ENCODE assay signal across 20 cellular contexts in the genomic region with DNA sequence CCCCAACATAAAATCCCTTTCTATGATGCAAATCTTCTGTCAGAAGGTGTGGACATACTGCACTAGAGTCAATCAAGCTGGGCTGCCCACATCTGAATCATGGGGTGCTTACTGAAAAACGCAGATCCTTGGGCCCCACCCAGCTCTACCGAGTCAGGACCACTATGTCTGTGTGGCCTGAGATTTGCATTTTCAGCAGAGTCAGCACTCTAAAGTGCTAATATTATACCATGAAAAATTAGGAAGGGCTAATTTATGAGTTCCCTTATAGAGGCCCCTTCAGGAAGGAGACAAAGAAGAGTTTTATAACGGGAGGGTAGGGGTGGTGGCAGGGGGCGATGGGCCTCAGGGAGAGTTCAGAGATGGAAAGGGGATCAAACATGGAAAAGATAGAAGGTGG.
A peak's percentile ranks its signal among the peaks of the same experiment; 100 is the strongest.
DNase-seq lines count a peak whose midpoint lies in the region; ATAC-seq, FAIRE-seq and TF ChIP-seq lines count a peak whose summit lies in the region.
"Had no signal": no experiment of that assay in that cellular context is flagged by ENCODE, and none has a peak within 500 bp of the region (broad histone marks: within the 10 kb centered on the region; RNA-seq: fewer than 3 reads in every experiment).

No MANE protein-coding gene starts in this region.

- no peak for DNase-seq in HepG2 (ENCODE audit: low spot score)
- DNase-seq in right lobe of liver, result no peak
- no peak for DNase-seq in SK-N-MC (ENCODE audit: low read depth, low spot score)
- DNase-seq in sciatic nerve (ENCODE audit: low spot score), result no peak
- DNase-seq in MV-4-11 (lab: John Stamatoyannopoulos, UW), result no peak
- DNase-seq in HEK293T (ENCODE audit: extremely low spot score), result no peak
- DNase-seq: 8988T; C1 segment of cervical spinal cord; Caco-2; CD4-positive, alpha-beta memory T cell; DMS153; DND-41; GM23248; H9; HFFc6 had no signal

- ATAC-seq in HepG2, result no peak
- no peak for ATAC-seq in right lobe of liver
- ATAC-seq in esophagus mucosa, result peak; percentile 38
- ATAC-seq in sciatic nerve, result peak; percentile 9
- ATAC-seq in GM21529 (IDR thresholded peaks at IDR 0.05; ENCODE audit: unreplicated experiment), result no peak
- ATAC-seq: HCT116 had no signal

- H3K4me3 ChIP-seq in HepG2 (replicated peaks in 1 of 3; ENCODE audit: insufficient read depth in 1 of 3, low read depth in 2 of 3, low read length in 3 of 3), result no peak overlapping the region
- no peak overlapping the region for H3K4me3 ChIP-seq in right lobe of liver
- peak overlapping the region; percentile 52 for H3K4me3 ChIP-seq in SK-N-MC
- H3K4me3 ChIP-seq: GM23248 had no signal

- BruUV-seq in HepG2 (replicated peaks; lab: Mats Ljungman, UMichigan), result no TSS peak

- no peaks in the 10 kb centered on the region for H3K9me3 ChIP-seq in HepG2 (ENCODE audit: low read length)
- H3K9me3 ChIP-seq in right lobe of liver, result no peaks in the 10 kb centered on the region
- H3K9me3 ChIP-seq in SK-N-MC (ENCODE audit: low read depth, low read length), result no peaks in the 10 kb centered on the region
- H3K9me3 ChIP-seq: Caco-2 had no signal

- H2AFZ ChIP-seq in HepG2 (ENCODE audit: low read length), result no peak overlapping the region
- H2AFZ ChIP-seq: GM23248 had no signal

- H3K36me3 ChIP-seq in HepG2 (replicated peaks in 1 of 2; ENCODE audit: control insufficient read depth in 1 of 2, insufficient read depth in 2 of 2, low read length in 2 of 2) (no peaks in the 10 kb centered on the region), right lobe of liver (no peaks in the 10 kb centered on the region), SK-N-MC (ENCODE audit: insufficient read depth, low read length) (no peaks in the 10 kb centered on the region)

- H4K20me1 ChIP-seq in HepG2 (ENCODE audit: insufficient read depth, low read length), result no peaks in the 10 kb centered on the region

- FAIRE-seq in HepG2 (lab: Jason Lieb, UNC), result no peak
- FAIRE-seq: G401.6, GM12892 had no signal

- no peaks in the 10 kb centered on the region for H3K79me2 ChIP-seq in HepG2 (ENCODE audit: insufficient read depth, low read length)

- CTCF ChIA-PET in HepG2 (lab: Yijun Ruan, JAX; ENCODE audit: low intra/inter-chr PET ratio, low total read pairs), result no interaction called here
- CTCF ChIA-PET in HEK293T (lab: Yijun Ruan, JAX), result interaction anchor here (1.3 kb wide), 1 partner anchor 24 kb away, joined by 3 read pairs; no protein-coding TSS in a partner anchor

- TF ChIP-seq RAD21 in HepG2 (CRISPR knock-in tag; IDR thresholded peaks at IDR 0.05), result no peak

- no peak for TF ChIP-seq EP300 in HepG2 (IDR thresholded peaks at IDR 0.05; ENCODE audit: low read depth in 2 of 2, low read length in 2 of 2)
- TF ChIP-seq EP300 in HepG2 (CRISPR knock-in tag; IDR thresholded peaks at IDR 0.05; ENCODE audit: borderline replicate concordance), result no peak

- 12% methylated on average over 3 of the region's 4 CpGs for WGBS in HepG2 (ENCODE audit: low lambda C conversion rate)
- WGBS in right lobe of liver (ENCODE audit: insufficient coverage, low coverage, low lambda C conversion rate, missing lambda C conversion rate), result 64% methylated on average over 3 of the region's 4 CpGs

- H3K9ac ChIP-seq in HepG2 (ENCODE audit: insufficient read depth, low read depth, low read length) (no peak overlapping the region), SK-N-MC (ENCODE audit: insufficient read length) (peak overlapping the region; percentile 55)
- H3K9ac ChIP-seq: GM23248 had no signal

- POLR2A ChIA-PET in HepG2 (lab: Yijun Ruan, JAX) (no interaction called here), HEK293T (lab: Yijun Ruan, JAX) (interaction anchor here (1.1 kb wide), 1 partner anchor 268 kb away, joined by 3 read pairs; no protein-coding TSS in a partner anchor)

- TF ChIP-seq POLR2A in HepG2 (IDR thresholded peaks at IDR 0.05; ENCODE audit: insufficient read depth in 1 of 2, low read depth in 2 of 2, low read length in 2 of 2), result no peak
- TF ChIP-seq POLR2A in right lobe of liver (IDR thresholded peaks at IDR 0.05), result no peak

- H3K27me3 ChIP-seq in HepG2 (ENCODE audit: control insufficient read depth in 1 of 2, insufficient read depth in 2 of 2, low read length in 2 of 2), result peaks cover 0 to 7% of the 10 kb centered on the region in 2 experiments; a peak in 2 of 5 replicates
- no peaks in the 10 kb centered on the region for H3K27me3 ChIP-seq in right lobe of liver

- H3K4me1 ChIP-seq in HepG2 (ENCODE audit: insufficient read depth, low read length), result peaks cover 11% of the 10 kb centered on the region
- H3K4me1 ChIP-seq in right lobe of liver, result no peaks in the 10 kb centered on the region
- H3K4me1 ChIP-seq: Caco-2 had no signal

- TF ChIP-seq CTCF in HepG2 (CRISPR knock-in tag; IDR thresholded peaks at IDR 0.05) (no peak), right lobe of liver (IDR thresholded peaks at IDR 0.05) (no peak)

- in situ Hi-C loops in HepG2 (cut with HindIII; ENCODE audit: extremely low pct_ligation_motif_present, low pct_unique_long_range_greater_than_20kb), result loop anchor here (25.0 kb wide), 1 partner anchor 452 kb away; no protein-coding TSS in a partner anchor

- intact Hi-C loops in HepG2 (cut with micrococcal nuclease; ENCODE audit: unreplicated experiment) (no loop called here), right lobe of liver (cut with DNase I) (no loop called here), sciatic nerve (cut with DNase I) (no loop called here)

- H3K27ac ChIP-seq in HepG2 (ENCODE audit: extremely low read length, insufficient read depth, low read length), result no peak overlapping the region
- no peak overlapping the region for H3K27ac ChIP-seq in right lobe of liver
- H3K27ac ChIP-seq in SK-N-MC, result peak overlapping the region; percentile 50; the same call in 1 of the 2 replicates
- H3K27ac ChIP-seq: GM23248 had no signal

- no peak overlapping the region for H3K4me2 ChIP-seq in HepG2 (ENCODE audit: low read depth, low read length)

TF ChIP-seq in HepG2, 621 proteins besides CTCF, POLR2A, EP300 and RAD21 (continues in another document):
- TF ChIP-seq NFRKB (IDR thresholded peaks at IDR 0.05) (no peak), PCBP1 (IDR thresholded peaks at IDR 0.05; ENCODE audit: borderline replicate concordance, low read depth, low read length) (no peak), MAFK (conservative IDR thresholded peaks at IDR 0.05 in 1 of 2, IDR thresholded peaks at IDR 0.05 in 1 of 2; ENCODE audit: low read length in 2 of 2) (peak; percentile 76 to 84)

TF ChIP-seq in HEK293T, 16 proteins besides CTCF, POLR2A, EP300 and RAD21:
- TF ChIP-seq SUZ12 (IDR thresholded peaks at IDR 0.05) (no peak), CTBP1 (IDR thresholded peaks at IDR 0.05; ENCODE audit: borderline replicate concordance) (no peak), FOXM1 (IDR thresholded peaks at IDR 0.05; ENCODE audit: borderline replicate concordance) (no peak), ZNF384 (IDR thresholded peaks at IDR 0.05) (no peak), BHLHE40 (IDR thresholded peaks at IDR 0.05; ENCODE audit: borderline replicate concordance) (no peak), LEF1 (IDR thresholded peaks at IDR 0.05; ENCODE audit: borderline replicate concordance) (no peak), L3MBTL2 (conservative IDR thresholded peaks at IDR 0.05) (no peak), SP1 (IDR thresholded peaks at IDR 0.05) (no peak), FOXA1 (IDR thresholded peaks at IDR 0.05) (no peak), NFRKB (IDR thresholded peaks at IDR 0.05) (no peak), TARDBP (IDR thresholded peaks at IDR 0.05) (no peak), FOXK2 (IDR thresholded peaks at IDR 0.05) (no peak), ELF4 (IDR thresholded peaks at IDR 0.05) (no peak), ARNT (IDR thresholded peaks at IDR 0.05) (no peak)
- TF ChIP-seq, protein P1, sequence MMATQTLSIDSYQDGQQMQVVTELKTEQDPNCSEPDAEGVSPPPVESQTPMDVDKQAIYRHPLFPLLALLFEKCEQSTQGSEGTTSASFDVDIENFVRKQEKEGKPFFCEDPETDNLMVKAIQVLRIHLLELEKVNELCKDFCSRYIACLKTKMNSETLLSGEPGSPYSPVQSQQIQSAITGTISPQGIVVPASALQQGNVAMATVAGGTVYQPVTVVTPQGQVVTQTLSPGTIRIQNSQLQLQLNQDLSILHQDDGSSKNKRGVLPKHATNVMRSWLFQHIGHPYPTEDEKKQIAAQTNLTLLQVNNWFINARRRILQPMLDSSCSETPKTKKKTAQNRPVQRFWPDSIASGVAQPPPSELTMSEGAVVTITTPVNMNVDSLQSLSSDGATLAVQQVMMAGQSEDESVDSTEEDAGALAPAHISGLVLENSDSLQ (IDR thresholded peaks at IDR 0.05), result no peak

Comparison
In these comparisons a context has a peak if more than half of its experiments do, and no peak if none do; other contexts are left out.
1. ATAC-seq: peak in esophagus mucosa (single experiment) and sciatic nerve (single experiment); none in HepG2 (single experiment), right lobe of liver (0 of 4) and GM21529 (single experiment).